33 cellular contexts compared by ENCODE assay signal in the genomic region with DNA sequence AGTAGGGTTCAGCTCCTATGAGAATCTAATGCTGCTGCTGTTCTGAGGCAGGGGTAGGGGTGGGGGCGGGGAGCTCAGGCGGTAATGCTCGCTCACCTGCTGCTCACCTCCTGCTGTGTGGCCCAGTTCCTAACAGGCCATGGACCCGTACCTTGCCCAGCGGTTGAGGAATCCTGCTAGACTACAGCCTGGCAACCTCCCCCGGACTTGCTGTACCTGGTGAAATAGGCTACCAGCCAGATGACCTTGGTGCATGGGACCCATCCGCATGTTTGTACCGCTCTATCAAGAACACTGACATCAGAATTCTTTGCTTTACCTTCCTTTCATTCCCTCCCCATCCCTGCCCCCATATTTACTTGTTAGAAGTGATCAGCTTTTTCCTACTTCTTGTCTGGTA. TPM values are rescaled to one million over a fixed set of nuclear protein-coding genes. Genes with fewer than 3 reads are reported as not detected.
"Had no signal": no experiment of that assay in that cellular context is flagged by ENCODE, and none has a peak within 500 bp of the region (broad histone marks: within the 10 kb centered on the region; RNA-seq: fewer than 3 reads in every experiment).

No MANE protein-coding gene starts in this region.

- DNase-seq: naive thymus-derived CD4-positive, alpha-beta T cell; natural killer cell; nucleus accumbens; posterior cingulate gyrus; psoas muscle; right cardiac atrium; spleen; stimulated activated CD4-positive, alpha-beta T cell treated with anti-CD3 and anti-CD28 coated beads, Interleukin-12 subunit alpha, Interleukin-12 subunit beta, amount 100 ng/mL, for 4 hours; stimulated activated CD4-positive, alpha-beta T cell treated with anti-CD3 and anti-CD28 coated beads, Interleukin-1b, Interleukin-23, amount 100 ng/mL, for 48 hours; stimulated activated CD4-positive, alpha-beta T cell treated with anti-CD3 and anti-CD28 coated beads, Interleukin-4, amount 100 ng/mL, for 1 hour; stimulated activated CD4-positive, alpha-beta T cell treated with anti-CD3 and anti-CD28 coated beads, Interleukin-4, amount 100 ng/mL, for 4 hours; stimulated activated CD8-positive, alpha-beta memory T cell treated with anti-CD3 and anti-CD28 coated beads, Interleukin-4, amount 100 ng/mL, for 48 hours; stimulated activated naive CD4-positive, alpha-beta T cell; stimulated activated naive CD8-positive, alpha-beta T cell treated with anti-CD3 and anti-CD28 coated beads, Interleukin-15, amount 100 ng/mL, for 72 hours; stimulated activated naive CD8-positive, alpha-beta T cell treated with anti-CD3 and anti-CD28 coated beads, Interleukin-15, Interleukin-2, amounts not matched to agents 100 U/mL and 50 U/mL, for 24 hours; substantia nigra; testis; tibial artery; transverse colon; upper lobe of right lung; uterus had no signal

- H3K36me3 ChIP-seq: neural progenitor cell, neutrophil, spleen, suprapubic skin, tibial artery, transverse colon, upper lobe of right lung, uterus had no signal

- ATAC-seq: naive thymus-derived CD4-positive, alpha-beta T cell; natural killer cell; psoas muscle; right cardiac atrium; sciatic nerve; stimulated activated memory B cell treated with anti-CD40 and anti-IgM and Interleukin-4, amounts not matched to agents 10 μg/mL and 1 μg/mL and 100 μg/mL, for 72 hours; stimulated activated naive CD8-positive, alpha-beta T cell treated with anti-CD3 and anti-CD28 coated beads, Interleukin-15, amount 100 ng/mL, for 72 hours; stimulated activated naive CD8-positive, alpha-beta T cell treated with anti-CD3 and anti-CD28 coated beads, Interleukin-15, Interleukin-2, amounts not matched to agents 100 U/mL and 50 U/mL, for 24 hours; upper lobe of right lung had no signal

- H3K4me1 ChIP-seq: neural progenitor cell, parathyroid adenoma, psoas muscle, spleen, suprapubic skin, testis, transverse colon, upper lobe of right lung, uterus had no signal

- H3K27ac ChIP-seq: neural progenitor cell, neutrophil, parathyroid adenoma, psoas muscle, skin epidermis, spleen, suprapubic skin, testis, tibial artery, transverse colon, upper lobe of right lung, uterus had no signal

- H3K27me3 ChIP-seq: neural progenitor cell, neutrophil, spleen, suprapubic skin, testis, tibial artery, transverse colon, upper lobe of right lung, uterus had no signal

- H3K9me3 ChIP-seq: neutrophil, psoas muscle, spleen, suprapubic skin, testis, tibial artery, transverse colon, upper lobe of right lung, uterus had no signal

- H3K4me3 ChIP-seq: neural progenitor cell, psoas muscle, skin epidermis, smooth muscle cell, spleen, suprapubic skin, testis, tibial artery, transverse colon, upper lobe of right lung, uterus had no signal

RNA-seq across cellular contexts. Expression of a gene that starts 15.3 kb away (rescaled TPM):
- total RNA-seq: natural killer cell, omental fat pad, osteocyte, right cardiac atrium, sciatic nerve, transverse colon had no signal
- polyA plus RNA-seq: naive thymus-derived CD4-positive, alpha-beta T cell; neural cell; right cardiac atrium; urinary bladder had no signal
